Comparison of ENCODE assay signal across 8 cellular contexts in the genomic region with DNA sequence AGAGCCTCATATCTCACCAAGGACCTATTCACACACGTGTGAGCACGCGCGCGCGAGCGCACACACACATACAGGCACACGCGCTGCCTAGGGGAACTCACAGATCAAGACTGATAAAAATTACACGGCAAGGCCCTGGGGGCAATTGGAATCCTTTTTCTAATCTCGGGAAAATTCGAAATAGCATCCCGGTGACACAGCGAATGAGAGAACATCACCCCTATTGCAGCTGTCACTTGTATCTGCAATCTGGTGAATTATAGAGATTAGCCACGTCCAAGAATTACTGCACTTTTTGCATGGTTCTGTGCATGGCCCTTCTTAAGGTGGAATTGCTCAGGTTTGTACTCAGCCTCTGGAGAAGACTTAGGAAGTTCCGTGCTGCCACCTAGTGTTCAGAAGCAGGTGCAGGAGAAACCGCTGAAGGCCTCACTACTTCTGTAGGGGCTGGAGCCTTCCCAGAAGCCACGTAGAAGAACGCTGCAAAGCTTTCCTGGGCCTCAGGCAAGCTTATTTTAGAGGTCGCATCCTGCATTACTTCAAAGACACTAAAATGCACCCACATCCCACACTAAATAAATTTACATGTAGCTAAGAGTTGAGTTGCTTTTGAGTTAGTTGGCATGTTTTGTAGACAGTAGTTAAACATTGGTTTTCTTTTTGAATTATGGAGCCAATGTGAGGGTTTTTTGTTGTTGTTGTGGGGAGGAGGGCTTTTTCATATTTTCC.
DNase-seq lines count a peak whose midpoint lies in the region; ATAC-seq and TF ChIP-seq lines count a peak whose summit lies in the region.

No MANE protein-coding gene starts in this region.

- no peaks in the 10 kb centered on the region for H4K20me1 ChIP-seq in OCI-LY1 (ENCODE audit: insufficient read depth, low read length)

- no peak for TF ChIP-seq EP300 in tibial nerve (IDR thresholded peaks at IDR 0.05)

- no peak overlapping the region for H2BK15ac ChIP-seq in neuronal stem cell (ENCODE audit: low read length)

- H3K9ac ChIP-seq in OCI-LY1 (ENCODE audit: low read length) (no peak overlapping the region), neuronal stem cell (ENCODE audit: low read depth, low read length, poor library complexity) (no peak overlapping the region)

- in situ Hi-C loops in KBM-7 (cut with MboI; ENCODE audit: low pct_unique_long_range_greater_than_20kb, low sequenced_read_pairs): no loop called here

- no peak overlapping the region for H3K4ac ChIP-seq in neuronal stem cell (ENCODE audit: low read length)

- no peak overlapping the region for H3K4me3 ChIP-seq in OCI-LY1 (ENCODE audit: low read depth, low read length, poor library complexity, severe bottlenecking)
- no peak overlapping the region for H3K4me3 ChIP-seq in neuronal stem cell (ENCODE audit: low read length in 2 of 2)
- H3K4me3 ChIP-seq in tibial nerve: no peak overlapping the region

- H3K9me3 ChIP-seq in OCI-LY1 (ENCODE audit: low read length) (no peaks in the 10 kb centered on the region), neuronal stem cell (replicated peaks in 1 of 2; ENCODE audit: control insufficient read depth in 2 of 2, insufficient read depth in 1 of 2, low read depth in 1 of 2, low read length in 2 of 2) (no peaks in the 10 kb centered on the region), tibial nerve (no peaks in the 10 kb centered on the region)

- H3K4me1 Mint-ChIP-seq in activated T-cell treated with anti-CD3 and anti-CD28 coated beads, Interleukin-2, amount 50 U/mL, for 4 hours (ENCODE audit: low read depth): no peaks in the 10 kb centered on the region

- H3K27me3 Mint-ChIP-seq in activated T-cell treated with anti-CD3 and anti-CD28 coated beads, Interleukin-2, amount 50 U/mL, for 4 hours (ENCODE audit: low read depth): no peaks in the 10 kb centered on the region

- H2AFZ ChIP-seq in OCI-LY1 (ENCODE audit: low read length): no peak overlapping the region
- no peak overlapping the region for H2AFZ ChIP-seq in neuronal stem cell (ENCODE audit: low read length)

- H2BK5ac ChIP-seq in neuronal stem cell (ENCODE audit: low read length): no peak overlapping the region

- H3K23ac ChIP-seq in neuronal stem cell (ENCODE audit: low read depth, low read length, poor library complexity): no peak overlapping the region

- H3K4me3 Mint-ChIP-seq in activated T-cell treated with anti-CD3 and anti-CD28 coated beads, Interleukin-2, amount 50 U/mL, for 4 hours: no peak overlapping the region

- no peak overlapping the region for H3K14ac ChIP-seq in neuronal stem cell (ENCODE audit: low read length)

- no peak overlapping the region for H2BK12ac ChIP-seq in neuronal stem cell (ENCODE audit: low read length)

- no peak overlapping the region for H4K91ac ChIP-seq in neuronal stem cell (ENCODE audit: low read depth, low read length, poor library complexity)

- H3K27ac ChIP-seq in OCI-LY1 (ENCODE audit: low read depth, low read length, poor library complexity, severe bottlenecking) (no peak overlapping the region), neuronal stem cell (replicated peaks; ENCODE audit: low read length) (no peak overlapping the region), tibial nerve (no peak overlapping the region)

- H3K9me2 ChIP-seq in OCI-LY1 (ENCODE audit: low read depth, low read length): no peaks in the 10 kb centered on the region

- peak; percentile 95 for DNase-seq in DMS 273 (lab: John Stamatoyannopoulos, UW; ENCODE audit: unreplicated experiment)
- peak; percentile 69 for DNase-seq in KBM-7
- DNase-seq in activated T-cell treated with anti-CD3 and anti-CD28 coated beads, Interleukin-2, amount 50 U/mL, for 4 hours: peak; percentile 6
- peak; percentile 88 for DNase-seq in fibroblast of the conjunctiva (ENCODE audit: low read depth)
- peak; percentile 81 for DNase-seq in neuronal stem cell (ENCODE audit: low spot score)
- peak; percentile 43 to 80 for DNase-seq in tibial nerve (ENCODE audit: low spot score in 2 of 2)

- no peaks in the 10 kb centered on the region for H3K36me3 ChIP-seq in OCI-LY1 (ENCODE audit: insufficient read depth, low read length)
- H3K36me3 ChIP-seq in neuronal stem cell (replicated peaks in 1 of 2; ENCODE audit: control insufficient read depth in 2 of 2, insufficient read depth in 2 of 2, low read length in 2 of 2): no peaks in the 10 kb centered on the region
- no peaks in the 10 kb centered on the region for H3K36me3 ChIP-seq in tibial nerve

- no peaks in the 10 kb centered on the region for H3K79me1 ChIP-seq in neuronal stem cell (ENCODE audit: low read depth, low read length)

- H3K27me3 ChIP-seq in OCI-LY1 (ENCODE audit: insufficient read depth, low read length) (no peaks in the 10 kb centered on the region), neuronal stem cell (ENCODE audit: control insufficient read depth in 3 of 3, insufficient read depth in 3 of 3, low read depth in 1 of 3, low read length in 3 of 3) (no peaks in the 10 kb centered on the region), tibial nerve (no peaks in the 10 kb centered on the region)

- ATAC-seq in GM21576 (IDR thresholded peaks at IDR 0.05; ENCODE audit: unreplicated experiment): peak; percentile 81
- ATAC-seq in activated T-cell treated with anti-CD3 and anti-CD28 coated beads, Interleukin-2, amount 50 U/mL, for 4 hours: peak; percentile 61 to 65

- no peak overlapping the region for H3K18ac ChIP-seq in neuronal stem cell (ENCODE audit: low read length)

- H3K4me2 ChIP-seq in OCI-LY1 (ENCODE audit: low read length): no peak overlapping the region
- H3K4me2 ChIP-seq in neuronal stem cell (ENCODE audit: insufficient read depth, low read length, poor library complexity, severe bottlenecking): no peak overlapping the region

- no peaks in the 10 kb centered on the region for H3K79me2 ChIP-seq in OCI-LY1 (ENCODE audit: insufficient read depth, low read length)

- H4K8ac ChIP-seq in neuronal stem cell (ENCODE audit: low read depth, low read length): no peak overlapping the region

- WGBS in neuronal stem cell (ENCODE audit: extremely low coverage in 2 of 2, insufficient read length in 2 of 2, insufficient replicate concordance in 1 of 2), 2 donors: no CpG with 5 or more reads among the region's 20 CpGs
- 49 to 52% methylated on average over 20 of the region's 20 CpGs for WGBS in tibial nerve, 2 donors

- no peak overlapping the region for H2AK5ac ChIP-seq in neuronal stem cell (ENCODE audit: low read depth, low read length)

- H2BK120ac ChIP-seq in neuronal stem cell (ENCODE audit: low read depth, low read length): no peak overlapping the region

- H3K9me3 Mint-ChIP-seq in activated T-cell treated with anti-CD3 and anti-CD28 coated beads, Interleukin-2, amount 50 U/mL, for 4 hours: no peaks in the 10 kb centered on the region

- no peaks in the 10 kb centered on the region for H3K4me1 ChIP-seq in OCI-LY1 (ENCODE audit: insufficient read depth, low read length, severe bottlenecking)
- peaks cover 0 to 5% of the 10 kb centered on the region in 2 donors for H3K4me1 ChIP-seq in neuronal stem cell (ENCODE audit: control insufficient read depth in 2 of 2, insufficient read depth in 1 of 2, low read depth in 1 of 2, low read length in 2 of 2)
- peaks cover 0 to 5% (median 0%) of the 10 kb centered on the region in 4 donors for H3K4me1 ChIP-seq in tibial nerve

- no peaks in the 10 kb centered on the region for H3K36me3 Mint-ChIP-seq in activated T-cell treated with anti-CD3 and anti-CD28 coated beads, Interleukin-2, amount 50 U/mL, for 4 hours (ENCODE audit: insufficient read depth)

- TF ChIP-seq POLR2A in tibial nerve (IDR thresholded peaks at IDR 0.05): no peak

- H3F3A ChIP-seq in OCI-LY1 (ENCODE audit: insufficient read depth, low read length): no peaks in the 10 kb centered on the region

- TF ChIP-seq CTCF in OCI-LY1 (IDR thresholded peaks at IDR 0.05; ENCODE audit: low read length) (peak; percentile 79), tibial nerve (IDR thresholded peaks at IDR 0.05) (peak; percentile 48 to 61 (median 55))

Comparison
In these comparisons a context has a peak if more than half of its experiments do, and no peak if none do; other contexts are left out.
1. DNase-seq: peak in every context shown above with its lines; median percentile 95 in DMS 273; 88 in fibroblast of the conjunctiva; 81 in neuronal stem cell; 69 in KBM-7; 62 in tibial nerve; 6 in activated T-cell treated with anti-CD3 and anti-CD28 coated beads, Interleukin-2, amount 50 U/mL, for 4 hours.